In the genomic region with DNA sequence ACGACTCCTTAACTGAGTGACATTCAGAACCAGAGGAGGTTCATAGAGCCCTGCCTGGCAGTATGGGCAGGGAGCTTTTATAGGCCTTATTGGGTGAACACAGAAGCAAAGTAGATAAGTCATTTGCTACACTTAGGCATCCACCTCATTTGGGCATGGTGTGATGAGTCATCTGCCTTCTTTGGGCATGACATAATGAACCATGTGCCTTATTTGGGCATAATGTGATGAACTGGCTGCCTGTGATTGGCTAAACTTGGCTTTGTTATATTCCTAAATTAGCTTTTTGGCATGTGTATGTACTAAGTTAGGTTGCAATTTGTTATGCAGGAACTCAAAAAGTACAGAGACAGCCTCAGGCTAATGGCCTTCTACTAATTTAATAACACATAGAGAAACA, we compare ENCODE assay signal across 19 cellular contexts.
DNase-seq lines count a peak whose midpoint lies in the region; ATAC-seq and TF ChIP-seq lines count a peak whose summit lies in the region.
"Had no signal": no experiment of that assay in that cellular context is flagged by ENCODE, and none has a peak within 500 bp of the region (broad histone marks: within the 10 kb centered on the region; RNA-seq: fewer than 3 reads in every experiment).

No MANE protein-coding gene starts in this region.

- no peaks in the 10 kb centered on the region for H3K27me3 Mint-ChIP-seq in CD14-positive monocyte (ENCODE audit: low read depth in 3 of 3)
- H3K27me3 Mint-ChIP-seq: activated naive CD8-positive, alpha-beta T cell; natural killer cell treated with Interleukin-12 subunit alpha and Interleukin-12 subunit beta and Interleukin-15 and Interleukin-18, amount 100 ng/mL, for 72 hours had no signal

- H3K4me2 ChIP-seq in HCT116 (ENCODE audit: low read length), result no peak overlapping the region
- H3K4me2 ChIP-seq: hepatocyte had no signal

- no peak overlapping the region for H3K27ac ChIP-seq in HCT116 (ENCODE audit: low read depth, low read length)
- H3K27ac ChIP-seq: dorsolateral prefrontal cortex, esophagus squamous epithelium, hepatocyte, SJSA1 had no signal

- no peaks in the 10 kb centered on the region for H3K9me3 ChIP-seq in HCT116 (ENCODE audit: control insufficient read depth in 1 of 2, insufficient read depth in 1 of 2, low read depth in 1 of 2, low read length in 2 of 2)
- H3K9me3 ChIP-seq: SJSA1 had no signal

- no peak for TF ChIP-seq RAD21 in HCT116 (IDR thresholded peaks at IDR 0.05; ENCODE audit: low read depth)

- no peaks in the 10 kb centered on the region for H3K9me2 ChIP-seq in HCT116 (ENCODE audit: insufficient read depth)

- RAD21 ChIA-PET in HCT116 (lab: Charles Lee; ENCODE audit: low non-redundant PET in 1 of 2, low total read pairs in 2 of 2, uncharacterized antibody in 2 of 2, unreplicated experiment in 2 of 2), result no interaction called here

- no peak overlapping the region for H3K27ac Mint-ChIP-seq in CD14-positive monocyte
- H3K27ac Mint-ChIP-seq: activated naive CD8-positive, alpha-beta T cell; activated T-helper 1 cell treated with anti-CD3 and anti-CD28 coated beads, Interleukin-12 subunit alpha, Interleukin-12 subunit beta, Interleukin-2, Interleukin-4 antibody, amounts not matched to agents 30 ng/mL and 10 ng/mL and 1 ng/mL, durations not matched to agents 14 hours and 24 hours and 36 hours; natural killer cell treated with Interleukin-12 subunit alpha and Interleukin-12 subunit beta and Interleukin-15 and Interleukin-18, amount 100 ng/mL, for 72 hours had no signal

- no peaks in the 10 kb centered on the region for H3K36me3 Mint-ChIP-seq in CD14-positive monocyte
- H3K36me3 Mint-ChIP-seq: activated naive CD8-positive, alpha-beta T cell; natural killer cell treated with Interleukin-12 subunit alpha and Interleukin-12 subunit beta and Interleukin-15 and Interleukin-18, amount 100 ng/mL, for 72 hours had no signal

- POLR2A ChIA-PET in HCT116 (lab: Charles Lee), result no interaction called here

- H3K9me3 Mint-ChIP-seq in CD14-positive monocyte, result peaks cover 0 to 6% (median 3%) of the 10 kb centered on the region in 7 donors

- H3K4me1 ChIP-seq in HCT116 (ENCODE audit: control insufficient read depth in 1 of 2, insufficient read depth in 2 of 2, low read length in 2 of 2), result no peaks in the 10 kb centered on the region
- H3K4me1 ChIP-seq: esophagus squamous epithelium, SJSA1 had no signal

- TF ChIP-seq POLR2A in HCT116 (IDR thresholded peaks at IDR 0.05; ENCODE audit: borderline replicate concordance, extremely low read depth, insufficient read depth, insufficient read length), result no peak

- ATAC-seq in HCT116 (no peak), HG02970 (IDR thresholded peaks at IDR 0.05; ENCODE audit: low FRiP score, unreplicated experiment) (no peak)
- ATAC-seq: activated CD4-positive, CD25-positive, alpha-beta regulatory T cell treated with anti-CD3 and anti-CD28 coated beads, Interleukin-2, amount 50 U/mL, for 24 hours; natural killer cell treated with Interleukin-12 subunit alpha and Interleukin-12 subunit beta and Interleukin-15 and Interleukin-18, amount 100 ng/mL, for 72 hours had no signal

- BruUV-seq in HCT116 (replicated peaks; lab: Mats Ljungman, UMichigan), result no TSS peak

- H3K36me3 ChIP-seq in HCT116 (ENCODE audit: control insufficient read depth in 1 of 2, insufficient read depth in 2 of 2, low read length in 2 of 2), result no peaks in the 10 kb centered on the region
- H3K36me3 ChIP-seq: esophagus squamous epithelium, SJSA1 had no signal

- H3K4me1 Mint-ChIP-seq in CD14-positive monocyte, result no peaks in the 10 kb centered on the region

- TF ChIP-seq CTCF in HCT116 (IDR thresholded peaks at IDR 0.05 in 2 of 3, conservative IDR thresholded peaks at IDR 0.05 in 1 of 3; ENCODE audit: borderline replicate concordance in 1 of 3, insufficient read depth in 1 of 3, low read depth in 2 of 3, low read length in 2 of 3) (no peak), choroid plexus epithelial cell (conservative IDR thresholded peaks at IDR 0.05; ENCODE audit: low read depth, low read length) (no peak), CD14-positive monocyte (IDR thresholded peaks at IDR 0.05) (no peak)

- H3K27me3 ChIP-seq in HCT116 (ENCODE audit: insufficient read depth, low read length), result no peaks in the 10 kb centered on the region
- H3K27me3 ChIP-seq: dorsolateral prefrontal cortex, esophagus squamous epithelium, hepatocyte, SJSA1 had no signal

- H2AFZ ChIP-seq in HCT116 (ENCODE audit: low read depth, low read length, poor library complexity, severe bottlenecking), result no peak overlapping the region
- H2AFZ ChIP-seq: hepatocyte had no signal

- DNase-seq in HCT116 (ENCODE audit: low read depth, low spot score) (no peak), OCI-M1 (lab: John Stamatoyannopoulos, UW) (peak; percentile 46), choroid plexus epithelial cell (ENCODE audit: low read depth) (peak; percentile 9), kidney tubule cell (ENCODE audit: low spot score) (peak; percentile 63), CD14-positive monocyte (ENCODE audit: low spot score) (no peak), SK-N-DZ (ENCODE audit: low spot score) (no peak)
- DNase-seq: AML-193, dorsolateral prefrontal cortex, esophagus squamous epithelium, NCI-H2029 treated with DMSO at 0.1 percent for 48 hours, NCI-H524 treated with DMSO at 0.1 percent for 48 hours, T-helper 9 cell had no signal

- CTCF ChIA-PET in HCT116 (lab: Charles Lee), result no interaction called here

- H4K20me1 ChIP-seq in HCT116 (ENCODE audit: insufficient read depth), result no peaks in the 10 kb centered on the region

- no peak overlapping the region for H3K9ac ChIP-seq in HCT116 (ENCODE audit: low read length)

- H3K4me3 ChIP-seq in HCT116 (replicated peaks in 1 of 2; ENCODE audit: low read depth in 1 of 2, low read length in 2 of 2) (no peak overlapping the region), choroid plexus epithelial cell (ENCODE audit: low read depth, low read length) (no peak overlapping the region)
- H3K4me3 ChIP-seq: dorsolateral prefrontal cortex, esophagus squamous epithelium, hepatocyte, SJSA1 had no signal

- no peaks in the 10 kb centered on the region for H3K79me2 ChIP-seq in HCT116 (ENCODE audit: insufficient read depth, low read length)
- H3K79me2 ChIP-seq: hepatocyte had no signal

- intact Hi-C loops in HCT116 (cut with micrococcal nuclease), result no loop called here
- intact Hi-C loops in CD14-positive monocyte (cut with micrococcal nuclease), result no loop called here

- no peak overlapping the region for H3K4me3 Mint-ChIP-seq in CD14-positive monocyte
- H3K4me3 Mint-ChIP-seq: activated naive CD8-positive, alpha-beta T cell; activated T-helper 1 cell treated with anti-CD3 and anti-CD28 coated beads, Interleukin-12 subunit alpha, Interleukin-12 subunit beta, Interleukin-2, Interleukin-4 antibody, amounts not matched to agents 30 ng/mL and 10 ng/mL and 1 ng/mL, durations not matched to agents 14 hours and 24 hours and 36 hours; natural killer cell treated with Interleukin-12 subunit alpha and Interleukin-12 subunit beta and Interleukin-15 and Interleukin-18, amount 100 ng/mL, for 72 hours had no signal

TF ChIP-seq in HCT116, 20 proteins besides CTCF, POLR2A, EP300 and RAD21:
- TF ChIP-seq POLR2AphosphoS5 (IDR thresholded peaks at IDR 0.05; ENCODE audit: low read depth, low read length) (no peak), SRF (IDR thresholded peaks at IDR 0.05; ENCODE audit: low read depth) (peak; percentile 70; the same call in 1 of the 2 replicates), CBX3 (IDR thresholded peaks at IDR 0.05; ENCODE audit: low read depth) (no peak), EZH2phosphoT487 (IDR thresholded peaks at IDR 0.05; ENCODE audit: borderline replicate concordance) (no peak), ZFX (IDR thresholded peaks at IDR 0.05) (no peak)

Comparison
In these comparisons a context has a peak if more than half of its experiments do, and no peak if none do; other contexts are left out.
1. DNase-seq: peak in OCI-M1 (single experiment), choroid plexus epithelial cell (single experiment) and kidney tubule cell (single experiment); none in HCT116 (single experiment), CD14-positive monocyte (single experiment) and SK-N-DZ (single experiment).